23 cellular contexts compared by ENCODE assay signal in genomic region chr13:23385931-23386330, GRCh38.
"Had no signal": no experiment of that assay in that cellular context is flagged by ENCODE, and none has a peak within 500 bp of the region (broad histone marks: within the 10 kb centered on the region; RNA-seq: fewer than 3 reads in every experiment).

No MANE protein-coding gene starts in this region.

- H3K27ac Mint-ChIP-seq: activated T-cell treated with anti-CD3 and anti-CD28 coated beads, Interleukin-2, amount 50 U/mL, for 72 hours; progenitor cell of endocrine pancreas had no signal

- FAIRE-seq: colon, endometrium, islet of Langerhans, urothelium cell line had no signal

- H3K27me3 Mint-ChIP-seq: progenitor cell of endocrine pancreas had no signal

- DNase-seq: activated CD4-positive, CD25-positive, alpha-beta regulatory T cell treated with anti-CD3 and anti-CD28 coated beads, Interleukin-2, amount 50 U/mL, for 72 hours; activated naive CD4-positive, alpha-beta T cell treated with anti-CD3 and anti-CD28 coated beads, Interleukin-2, amount 50 U/mL, for 16 hours; dermis blood vessel endothelial cell; effector CD8-positive, alpha-beta T cell; gastrocnemius medialis; glutamatergic neuron; left cardiac atrium; left ventricle myocardium superior; mammary epithelial cell; midbrain; naive thymus-derived CD4-positive, alpha-beta T cell; ovary; right lobe of liver; stimulated activated CD4-positive, alpha-beta T cell treated with anti-CD3 and anti-CD28 coated beads, Interleukin-2, amount 100 ng/mL, for 48 hours; stimulated activated naive CD4-positive, alpha-beta T cell treated with Interleukin-2 at 50 U/mL for 16 hours; trophoblast cell had no signal

- ATAC-seq: gastrocnemius medialis; left cardiac atrium; left ventricle myocardium superior; naive thymus-derived CD4-positive, alpha-beta T cell; right lobe of liver had no signal

- H3K36me3 ChIP-seq: gastrocnemius medialis, ovary, right lobe of liver, thoracic aorta had no signal

- H3K4me1 ChIP-seq: right lobe of liver had no signal

- H3K27ac ChIP-seq: gastrocnemius medialis, ovary, right lobe of liver, thoracic aorta had no signal

- H3K4me3 ChIP-seq: gastrocnemius medialis, ovary, right lobe of liver, thoracic aorta had no signal

- H3K9me3 Mint-ChIP-seq: activated T-cell treated with anti-CD3 and anti-CD28 coated beads, Interleukin-2, amount 50 U/mL, for 72 hours; naive thymus-derived CD4-positive, alpha-beta T cell had no signal

- H3K9me3 ChIP-seq: gastrocnemius medialis, ovary, right lobe of liver, thoracic aorta had no signal

- H3K27me3 ChIP-seq: gastrocnemius medialis, ovary, right lobe of liver had no signal
